Comparison of ENCODE assay signal across 8 cellular contexts in genomic region chr9:34332370-34332964, GRCh38. TPM values are rescaled to one million over a fixed set of nuclear protein-coding genes. Genes with fewer than 3 reads are reported as not detected.
DNase-seq lines count a peak whose midpoint lies in the region; TF ChIP-seq lines count a peak whose summit lies in the region.

No MANE protein-coding gene starts in this region.

- H3K36me3 ChIP-seq in testis (ENCODE audit: low read depth, missing control alignments) = no peaks in the 10 kb centered on the region
- H3K36me3 ChIP-seq in vagina = no peaks in the 10 kb centered on the region

- H3K4me1 ChIP-seq in testis (peaks cover 8% of the 10 kb centered on the region), vagina (peaks cover 29% of the 10 kb centered on the region)

- no peaks in the 10 kb centered on the region for H3K9me3 Mint-ChIP-seq in activated T-helper 1 cell treated with anti-CD3 and anti-CD28 coated beads, Interleukin-12 subunit alpha, Interleukin-12 subunit beta, Interleukin-2, Interleukin-4 antibody, amounts not matched to agents 30 ng/mL and 10 ng/mL and 1 ng/mL, durations not matched to agents 14 hours and 24 hours and 36 hours

- H3K27me3 Mint-ChIP-seq in activated T-helper 1 cell treated with anti-CD3 and anti-CD28 coated beads, Interleukin-12 subunit alpha, Interleukin-12 subunit beta, Interleukin-2, Interleukin-4 antibody, amounts not matched to agents 30 ng/mL and 10 ng/mL and 1 ng/mL, durations not matched to agents 14 hours and 24 hours and 36 hours (ENCODE audit: insufficient read depth) = no peaks in the 10 kb centered on the region

- H3K36me3 Mint-ChIP-seq in activated T-helper 1 cell treated with anti-CD3 and anti-CD28 coated beads, Interleukin-12 subunit alpha, Interleukin-12 subunit beta, Interleukin-2, Interleukin-4 antibody, amounts not matched to agents 30 ng/mL and 10 ng/mL and 1 ng/mL, durations not matched to agents 14 hours and 24 hours and 36 hours (ENCODE audit: low read depth) = peaks cover 3% of the 10 kb centered on the region

- peak; percentile 57; the same call in 1 of the 2 replicates for TF ChIP-seq CTCF in LNCAP (IDR thresholded peaks at IDR 0.05)
- TF ChIP-seq CTCF in testis (IDR thresholded peaks at IDR 0.05) = peak; percentile 19 to 41 (median 30)
- TF ChIP-seq CTCF in vagina (IDR thresholded peaks at IDR 0.05) = peak in 1 of 3 experiments; percentile 33

- H3K27ac Mint-ChIP-seq in activated T-helper 1 cell treated with anti-CD3 and anti-CD28 coated beads, Interleukin-12 subunit alpha, Interleukin-12 subunit beta, Interleukin-2, Interleukin-4 antibody, amounts not matched to agents 30 ng/mL and 10 ng/mL and 1 ng/mL, durations not matched to agents 14 hours and 24 hours and 36 hours = no peak overlapping the region

- H3K27ac ChIP-seq in testis (no peak overlapping the region), vagina (no peak overlapping the region)

- no peak for TF ChIP-seq POLR2A in testis (IDR thresholded peaks at IDR 0.05)
- no peak for TF ChIP-seq POLR2A in vagina (IDR thresholded peaks at IDR 0.05)

- H3K4me3 ChIP-seq in testis (no peak overlapping the region), vagina (no peak overlapping the region)

- intact Hi-C loops in activated T-helper 1 cell treated with anti-CD3 and anti-CD28 coated beads, Interleukin-12 subunit alpha, Interleukin-12 subunit beta, Interleukin-2, Interleukin-4 antibody, amounts not matched to agents 30 ng/mL and 10 ng/mL and 1 ng/mL, durations not matched to agents 14 hours and 24 hours and 36 hours (cut with micrococcal nuclease) = loop anchor here (1.0 kb wide), 1 partner anchor 47 kb away; no protein-coding TSS in a partner anchor
- intact Hi-C loops in testis (cut with DNase I; ENCODE audit: low total_unique reads) (loop anchor here (5.0 kb wide), 1 partner anchor 45 kb away; the partner anchor contains the start of gene MYORG), vagina (cut with DNase I) (no loop called here)

- peak; percentile 37 for DNase-seq in NCI-H345 (lab: John Stamatoyannopoulos, UW)
- DNase-seq in NCI-H345 treated with DMSO at 0.1 percent for 48 hours (lab: John Stamatoyannopoulos, UW; ENCODE audit: unreplicated experiment) = no peak
- DNase-seq in activated T-helper 1 cell treated with anti-CD3 and anti-CD28 coated beads, Interleukin-12 subunit alpha, Interleukin-12 subunit beta, Interleukin-2, Interleukin-4 antibody, amounts not matched to agents 30 ng/mL and 10 ng/mL and 1 ng/mL, durations not matched to agents 14 hours and 24 hours and 36 hours (ENCODE audit: low spot score) = no peak
- DNase-seq in iPS DF 4.7 (ENCODE audit: extremely low read depth, low spot score) = peak; percentile 25
- DNase-seq in testis = no peak
- no peak for DNase-seq in stimulated activated CD4-positive, alpha-beta T cell treated with anti-CD3 and anti-CD28 coated beads, Interleukin-1b, Interleukin-23, amount 100 ng/mL, for 48 hours
- DNase-seq in vagina (ENCODE audit: extremely low spot score in 2 of 2) = no peak

- H3K4me3 Mint-ChIP-seq in activated T-helper 1 cell treated with anti-CD3 and anti-CD28 coated beads, Interleukin-12 subunit alpha, Interleukin-12 subunit beta, Interleukin-2, Interleukin-4 antibody, amounts not matched to agents 30 ng/mL and 10 ng/mL and 1 ng/mL, durations not matched to agents 14 hours and 24 hours and 36 hours = peak overlapping the region; percentile 35

- WGBS in testis, 2 donors = 30 to 48% methylated on average over 4 of the region's 4 CpGs

- H3K4me1 Mint-ChIP-seq in activated T-helper 1 cell treated with anti-CD3 and anti-CD28 coated beads, Interleukin-12 subunit alpha, Interleukin-12 subunit beta, Interleukin-2, Interleukin-4 antibody, amounts not matched to agents 30 ng/mL and 10 ng/mL and 1 ng/mL, durations not matched to agents 14 hours and 24 hours and 36 hours (ENCODE audit: low read depth) = peaks cover 39% of the 10 kb centered on the region

- H3K9me3 ChIP-seq in testis = no peaks in the 10 kb centered on the region
- H3K9me3 ChIP-seq in vagina = no peaks in the 10 kb centered on the region

- H3K27me3 ChIP-seq in testis = no peaks in the 10 kb centered on the region
- no peaks in the 10 kb centered on the region for H3K27me3 ChIP-seq in vagina

RNA-seq across cellular contexts. Expression of gene NUDT2, which starts 3.1 kb away (rescaled TPM):
- total RNA-seq in activated T-helper 1 cell treated with anti-CD3 and anti-CD28 coated beads, Interleukin-12 subunit alpha, Interleukin-12 subunit beta, Interleukin-2, Interleukin-4 antibody, amounts not matched to agents 30 ng/mL and 10 ng/mL and 1 ng/mL, durations not matched to agents 14 hours and 24 hours and 36 hours = 31.0 TPM in 2 replicates
- 10 to 100 TPM; 16.7 to 20.9 TPM for total RNA-seq in testis
- 21.1 TPM for polyA plus RNA-seq in testis (ENCODE audit: insufficient read depth, low read depth, low replicate concordance)
- total RNA-seq in vagina = 18.4 TPM

RNA-seq across cellular contexts. Expression of gene KIF24, which starts 3.4 kb away (rescaled TPM):
- total RNA-seq in activated T-helper 1 cell treated with anti-CD3 and anti-CD28 coated beads, Interleukin-12 subunit alpha, Interleukin-12 subunit beta, Interleukin-2, Interleukin-4 antibody, amounts not matched to agents 30 ng/mL and 10 ng/mL and 1 ng/mL, durations not matched to agents 14 hours and 24 hours and 36 hours = 5.8 and 6.1 TPM in 2 replicates
- total RNA-seq in testis (10 to 100 TPM; 18.3 to 20.0 TPM), vagina (0.49 TPM)
- polyA plus RNA-seq in testis (ENCODE audit: insufficient read depth, low read depth, low replicate concordance) = 34.7 TPM

RNA-seq across cellular contexts. Expression of gene MYORG, which starts 44.2 kb away (rescaled TPM):
- total RNA-seq in activated T-helper 1 cell treated with anti-CD3 and anti-CD28 coated beads, Interleukin-12 subunit alpha, Interleukin-12 subunit beta, Interleukin-2, Interleukin-4 antibody, amounts not matched to agents 30 ng/mL and 10 ng/mL and 1 ng/mL, durations not matched to agents 14 hours and 24 hours and 36 hours = 1.0 and 1.9 TPM in 2 replicates
- 1 to 10 TPM; 2.8 to 4.6 TPM for total RNA-seq in testis
- 2.8 TPM for polyA plus RNA-seq in testis (ENCODE audit: insufficient read depth, low read depth, low replicate concordance)
- 4.4 TPM for total RNA-seq in vagina

Comparison
In these comparisons a context has a peak if more than half of its experiments do, and no peak if none do; other contexts are left out.
1. DNase-seq: peak in NCI-H345 (single experiment) and iPS DF 4.7 (single experiment); none in NCI-H345 treated with DMSO at 0.1 percent for 48 hours (single experiment), activated T-helper 1 cell treated with anti-CD3 and anti-CD28 coated beads, Interleukin-12 subunit alpha, Interleukin-12 subunit beta, Interleukin-2, Interleukin-4 antibody, amounts not matched to agents 30 ng/mL and 10 ng/mL and 1 ng/mL, durations not matched to agents 14 hours and 24 hours and 36 hours (single experiment), testis (single experiment), stimulated activated CD4-positive, alpha-beta T cell treated with anti-CD3 and anti-CD28 coated beads, Interleukin-1b, Interleukin-23, amount 100 ng/mL, for 48 hours (single experiment) and vagina (0 of 2).